Comparison of ENCODE assay signal across 20 cellular contexts in genomic region chr13:37595162-37595561, GRCh38.
DNase-seq lines count a peak whose midpoint lies in the region; ATAC-seq and TF ChIP-seq lines count a peak whose summit lies in the region.
"Had no signal": no experiment of that assay in that cellular context is flagged by ENCODE, and none has a peak within 500 bp of the region (broad histone marks: within the 10 kb centered on the region; RNA-seq: fewer than 3 reads in every experiment).

No MANE protein-coding gene starts in this region.

- no peak overlapping the region for H3K4me3 ChIP-seq in AG10803 (ENCODE audit: low read length)
- peak overlapping the region; percentile 26 for H3K4me3 ChIP-seq in coronary artery
- no peak overlapping the region for H3K4me3 ChIP-seq in effector memory CD4-positive, alpha-beta T cell (ENCODE audit: insufficient read depth, low read depth, low read length, poor library complexity, severe bottlenecking)
- H3K4me3 ChIP-seq: pancreas had no signal

- H3K4me1 ChIP-seq in effector memory CD4-positive, alpha-beta T cell (ENCODE audit: control insufficient read depth, insufficient read depth, low read length, poor library complexity, severe bottlenecking), result no peaks in the 10 kb centered on the region
- H3K4me1 ChIP-seq: pancreas, stomach had no signal

- no peak for ATAC-seq in HG03196 (IDR thresholded peaks at IDR 0.05; ENCODE audit: unreplicated experiment)
- ATAC-seq in GM18519 (IDR thresholded peaks at IDR 0.05; ENCODE audit: low FRiP score, unreplicated experiment), result no peak
- ATAC-seq: activated naive CD4-positive, alpha-beta T cell treated with anti-CD3 and anti-CD28 coated beads, Interleukin-2, amount 50 U/mL, for 72 hours; esophagus mucosa; pancreas had no signal

- no peaks in the 10 kb centered on the region for H3K36me3 ChIP-seq in effector memory CD4-positive, alpha-beta T cell (ENCODE audit: control insufficient read depth, insufficient read depth, low read length)
- H3K36me3 ChIP-seq: pancreas, stomach had no signal

- H3K27ac ChIP-seq in coronary artery, result no peak overlapping the region
- H3K27ac ChIP-seq in effector memory CD4-positive, alpha-beta T cell (ENCODE audit: insufficient read depth, low read length, poor library complexity, severe bottlenecking), result no peak overlapping the region
- H3K27ac ChIP-seq: KMS-11, pancreas had no signal

- peak; percentile 46 for DNase-seq in AG10803 (ENCODE audit: low read depth)
- peak; percentile 6 for DNase-seq in NCI-H2227 (lab: John Stamatoyannopoulos, UW; ENCODE audit: unreplicated experiment)
- DNase-seq in coronary artery (ENCODE audit: low spot score), result no peak
- peak; percentile 76 for DNase-seq in iris pigment epithelial cell (ENCODE audit: low read depth)
- DNase-seq in effector memory CD4-positive, alpha-beta T cell, result no peak
- DNase-seq in NCI-H2107 (lab: John Stamatoyannopoulos, UW), result no peak
- DNase-seq: activated CD4-positive, alpha-beta T cell treated with anti-CD3 and anti-CD28 coated beads for 1 hour; activated CD8-positive, alpha-beta memory T cell treated with anti-CD3 and anti-CD28 coated beads, Interleukin-2, amount 50 U/mL, for 48 hours; islet precursor cell; NCI-H1417 treated with DMSO at 0.1 percent for 48 hours; NCI-H526; pancreas; stimulated activated CD4-positive, alpha-beta T cell treated with anti-CD3 and anti-CD28 coated beads, Interleukin-12 subunit alpha, Interleukin-12 subunit beta, amount 100 ng/mL, for 4 hours; stomach; T-helper 1 cell had no signal

- H3K9me3 ChIP-seq in effector memory CD4-positive, alpha-beta T cell (ENCODE audit: control insufficient read depth, low read length), result no peaks in the 10 kb centered on the region
- H3K9me3 ChIP-seq: pancreas, stomach had no signal

- H3K27me3 ChIP-seq in effector memory CD4-positive, alpha-beta T cell (replicated peaks; ENCODE audit: control insufficient read depth, insufficient read depth, low read length, poor library complexity, severe bottlenecking), result no peaks in the 10 kb centered on the region
- H3K27me3 ChIP-seq: stomach had no signal

- TF ChIP-seq CTCF in AG10803 (conservative IDR thresholded peaks at IDR 0.05; ENCODE audit: low read length), result no peak
- no peak for TF ChIP-seq CTCF in coronary artery (IDR thresholded peaks at IDR 0.05)

Comparison
In these comparisons a context has a peak if more than half of its experiments do, and no peak if none do; other contexts are left out.
1. DNase-seq: peak in AG10803 (single experiment), NCI-H2227 (single experiment) and iris pigment epithelial cell (single experiment); none in coronary artery (single experiment), effector memory CD4-positive, alpha-beta T cell (0 of 3) and NCI-H2107 (single experiment).